Comparison of ENCODE assay signal across 8 cellular contexts in the genomic region with DNA sequence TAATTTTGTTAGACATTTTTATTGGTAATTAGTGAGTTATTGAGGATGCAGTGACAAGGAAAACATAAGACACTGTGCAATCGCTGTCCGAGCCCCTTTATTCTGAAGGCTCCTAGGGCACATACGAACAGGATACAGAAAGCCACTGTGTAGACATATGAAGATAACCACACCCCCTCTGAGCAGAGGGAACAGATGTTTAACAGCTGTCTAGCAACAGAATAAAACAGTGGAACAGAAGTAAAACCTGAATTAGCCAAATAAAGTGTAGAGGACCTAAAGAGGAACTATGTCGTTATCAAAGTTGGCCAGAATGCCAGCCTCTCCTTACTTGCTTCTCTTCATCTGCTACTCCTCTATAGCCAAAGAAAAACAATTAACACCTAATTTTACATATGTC. TPM values are rescaled to one million over a fixed set of nuclear protein-coding genes. Genes with fewer than 3 reads are reported as not detected.
A peak's percentile ranks its signal among the peaks of the same experiment; 100 is the strongest.
DNase-seq lines count a peak whose midpoint lies in the region; ATAC-seq and TF ChIP-seq lines count a peak whose summit lies in the region.

No MANE protein-coding gene starts in this region.

- H3K4me1 Mint-ChIP-seq in activated naive CD8-positive, alpha-beta T cell treated with anti-CD3 and anti-CD28 coated beads, Interleukin-2, amount 10 ng/mL, durations not matched to agents 7 days and 5 days = peaks cover 21% of the 10 kb centered on the region
- H3K4me1 Mint-ChIP-seq in mesothelial cell of epicardium = peaks cover 40% of the 10 kb centered on the region

- H3K27me3 Mint-ChIP-seq in activated naive CD8-positive, alpha-beta T cell treated with anti-CD3 and anti-CD28 coated beads, Interleukin-2, amount 10 ng/mL, durations not matched to agents 7 days and 5 days = peaks cover 21% of the 10 kb centered on the region
- no peaks in the 10 kb centered on the region for H3K27me3 Mint-ChIP-seq in mesothelial cell of epicardium (ENCODE audit: low read depth)

- TF ChIP-seq CTCF in mesothelial cell of epicardium (IDR thresholded peaks at IDR 0.05; ENCODE audit: unreplicated experiment) = no peak

- H3K36me3 Mint-ChIP-seq in activated naive CD8-positive, alpha-beta T cell treated with anti-CD3 and anti-CD28 coated beads, Interleukin-2, amount 10 ng/mL, durations not matched to agents 7 days and 5 days = no peaks in the 10 kb centered on the region
- no peaks in the 10 kb centered on the region for H3K36me3 Mint-ChIP-seq in mesothelial cell of epicardium

- CTCF ChIA-PET in HEK293T (lab: Yijun Ruan, JAX) = interaction anchor here (0.8 to 1.0 kb wide), 2 partner anchors 18 to 20 kb away, joined by 3 read pairs; no protein-coding TSS in a partner anchor

- H3K27ac Mint-ChIP-seq in activated naive CD8-positive, alpha-beta T cell treated with anti-CD3 and anti-CD28 coated beads, Interleukin-2, amount 10 ng/mL, durations not matched to agents 7 days and 5 days = no peak overlapping the region
- peak overlapping the region; percentile 90 for H3K27ac Mint-ChIP-seq in mesothelial cell of epicardium

- H3K4me3 Mint-ChIP-seq in activated naive CD8-positive, alpha-beta T cell treated with anti-CD3 and anti-CD28 coated beads, Interleukin-2, amount 10 ng/mL, durations not matched to agents 7 days and 5 days = no peak overlapping the region
- H3K4me3 Mint-ChIP-seq in mesothelial cell of epicardium = peak overlapping the region; percentile 53

- H3K9me3 Mint-ChIP-seq in activated naive CD8-positive, alpha-beta T cell treated with anti-CD3 and anti-CD28 coated beads, Interleukin-2, amount 10 ng/mL, durations not matched to agents 7 days and 5 days = no peaks in the 10 kb centered on the region
- H3K9me3 Mint-ChIP-seq in mesothelial cell of epicardium = no peaks in the 10 kb centered on the region

- POLR2A ChIA-PET in activated naive CD8-positive, alpha-beta T cell treated with anti-CD3 and anti-CD28 coated beads, Interleukin-2, amount 10 ng/mL, durations not matched to agents 7 days and 5 days (lab: Charles Lee) = no interaction called here
- POLR2A ChIA-PET in HEK293T (lab: Yijun Ruan, JAX) = no interaction called here

- peak; percentile 80 for ATAC-seq in GM18867 (IDR thresholded peaks at IDR 0.05; ENCODE audit: unreplicated experiment)
- ATAC-seq in HG03066 (IDR thresholded peaks at IDR 0.05; ENCODE audit: low read depth, unreplicated experiment) = peak; percentile 88
- ATAC-seq in activated naive CD8-positive, alpha-beta T cell treated with anti-CD3 and anti-CD28 coated beads, Interleukin-2, amount 10 ng/mL, durations not matched to agents 7 days and 5 days (ENCODE audit: low read depth) = peak; percentile 76
- no peak for ATAC-seq in GM18873 (IDR thresholded peaks at IDR 0.05; ENCODE audit: low FRiP score, unreplicated experiment)

- no peak for DNase-seq in activated naive CD8-positive, alpha-beta T cell treated with anti-CD3 and anti-CD28 coated beads, Interleukin-2, amount 10 ng/mL, durations not matched to agents 7 days and 5 days
- DNase-seq in mesothelial cell of epicardium (ENCODE audit: low spot score in 2 of 2, unreplicated experiment in 2 of 2) = no peak
- no peak for DNase-seq in cortex of kidney (lab: John Stamatoyannopoulos, UW)
- no peak for DNase-seq in activated naive CD4-positive, alpha-beta T cell treated with anti-CD3 and anti-CD28 coated beads, Interleukin-2, amount 50 U/mL, for 16 hours
- no peak for DNase-seq in HEK293T (ENCODE audit: extremely low spot score)

TF ChIP-seq in HEK293T, 16 proteins besides CTCF, POLR2A, EP300 and RAD21:
- no peak for TF ChIP-seq ELF4 (IDR thresholded peaks at IDR 0.05)
- no peak for TF ChIP-seq L3MBTL2 (conservative IDR thresholded peaks at IDR 0.05)
- no peak for TF ChIP-seq FOXA1 (IDR thresholded peaks at IDR 0.05)
- no peak for TF ChIP-seq CTBP1 (IDR thresholded peaks at IDR 0.05; ENCODE audit: borderline replicate concordance)
- no peak for TF ChIP-seq TARDBP (IDR thresholded peaks at IDR 0.05)
- TF ChIP-seq FOXK2 (IDR thresholded peaks at IDR 0.05) = no peak
- no peak for TF ChIP-seq SP1 (IDR thresholded peaks at IDR 0.05)

RNA-seq across cellular contexts. Expression of gene CYTH3, which starts 43.6 kb away (rescaled TPM):
- 10 to 100 TPM in 1 of 2 experiments, 1 to 10 TPM in 1; 9.8 to 12.5 TPM for total RNA-seq in activated naive CD8-positive, alpha-beta T cell treated with anti-CD3 and anti-CD28 coated beads, Interleukin-2, amount 10 ng/mL, durations not matched to agents 7 days and 5 days
- 28.3 to 29.9 TPM (median 29.2 TPM) in 3 replicates for total RNA-seq in mesothelial cell of epicardium
